In genomic region chr15:72749700-72750099, GRCh38 we compare ENCODE assay signal across 23 cellular contexts.
"Had no signal": no experiment of that assay in that cellular context is flagged by ENCODE, and none has a peak within 500 bp of the region (broad histone marks: within the 10 kb centered on the region; RNA-seq: fewer than 3 reads in every experiment).

No MANE protein-coding gene starts in this region.

- H3K9me3 ChIP-seq: esophagus squamous epithelium, gastrocnemius medialis, left lung, lower lobe of right lung had no signal

- H3K27ac ChIP-seq: coronary artery, esophagus squamous epithelium, gastrocnemius medialis, heart right ventricle, left lung, lower lobe of right lung had no signal

- ATAC-seq: gastrocnemius medialis; heart right ventricle; left cardiac atrium; left lung; left ventricle myocardium superior; lower lobe of right lung; naive thymus-derived CD4-positive, alpha-beta T cell had no signal

- H3K4me1 ChIP-seq: esophagus squamous epithelium, gastrocnemius medialis had no signal

- H3K4me3 Mint-ChIP-seq: naive thymus-derived CD4-positive, alpha-beta T cell had no signal

- H3K27me3 ChIP-seq: dorsolateral prefrontal cortex, esophagus squamous epithelium, gastrocnemius medialis, heart right ventricle, left lung had no signal

- H3K4me3 ChIP-seq: coronary artery, dorsolateral prefrontal cortex, esophagus squamous epithelium, gastrocnemius medialis, heart right ventricle, left lung, lower lobe of right lung had no signal

- FAIRE-seq: endothelial cell of umbilical vein, islet of Langerhans, keratinocyte had no signal

- DNase-seq: dermis blood vessel endothelial cell; dorsolateral prefrontal cortex; effector CD4-positive, alpha-beta T cell; effector memory CD4-positive, alpha-beta T cell; esophagus squamous epithelium; foreskin fibroblast; foreskin melanocyte; gastrocnemius medialis; glutamatergic neuron; head of caudate nucleus; heart right ventricle; hippocampal formation; left cardiac atrium; left lung; left ventricle myocardium superior; lower lobe of right lung; mesendoderm; midbrain; naive thymus-derived CD4-positive, alpha-beta T cell had no signal

- H3K27me3 Mint-ChIP-seq: naive thymus-derived CD4-positive, alpha-beta T cell had no signal
